Comparison of ENCODE assay signal across 9 cellular contexts in the genomic region with DNA sequence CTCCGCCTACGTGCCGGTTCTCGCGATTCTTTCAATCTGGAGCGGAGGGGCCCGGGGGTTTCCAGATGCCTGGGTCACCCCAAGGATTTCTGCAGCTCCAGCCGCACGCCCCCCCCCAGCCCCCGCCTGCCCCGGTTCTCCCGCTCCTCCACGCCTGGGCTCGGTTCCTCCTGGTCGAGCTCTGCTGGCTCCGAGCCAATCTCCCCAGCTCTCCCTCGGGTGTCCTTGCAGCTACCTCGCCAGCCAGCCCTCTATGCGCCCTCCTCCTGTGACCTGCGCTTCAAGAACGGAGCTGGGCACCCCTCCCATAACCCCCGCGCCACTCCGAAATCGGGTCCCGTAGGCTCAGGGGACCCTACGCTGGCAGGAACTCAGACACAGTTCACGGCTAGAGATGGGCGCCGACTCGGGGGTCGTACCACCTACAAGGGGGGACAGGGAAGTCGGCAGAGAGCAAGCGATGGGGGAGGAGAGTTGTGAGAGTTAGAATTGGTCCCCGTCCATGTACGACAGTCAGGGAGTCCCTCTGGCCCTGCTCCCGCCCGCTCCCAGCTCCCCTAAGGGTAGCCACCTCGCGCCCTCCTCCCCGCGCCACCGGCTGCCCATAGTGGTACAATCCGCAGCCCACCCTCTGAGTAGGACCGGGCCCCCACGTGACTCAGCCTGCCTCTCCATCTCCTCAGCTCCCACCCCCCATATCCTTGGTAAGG. TPM values are rescaled to one million over a fixed set of nuclear protein-coding genes. Genes with fewer than 3 reads are reported as not detected.
DNase-seq lines count a peak whose midpoint lies in the region; ATAC-seq and TF ChIP-seq lines count a peak whose summit lies in the region.
"Had no signal": no experiment of that assay in that cellular context is flagged by ENCODE, and none has a peak within 500 bp of the region (broad histone marks: within the 10 kb centered on the region; RNA-seq: fewer than 3 reads in every experiment).

No MANE protein-coding gene starts in this region.

- DNase-seq in D341Med (ENCODE audit: low spot score), result peak; percentile 54
- peak; percentile 31 for DNase-seq in NAMALWA (ENCODE audit: low spot score)
- DNase-seq in activated CD8-positive, alpha-beta T cell treated with anti-CD3 and anti-CD28 coated beads for 36 hours, result peak; percentile 78
- no peak for DNase-seq in fibroblast of mammary gland (ENCODE audit: low read depth)
- DNase-seq in osteoblast (ENCODE audit: insufficient read length, low spot score, missing footprints), result peak; percentile 86
- no peak for DNase-seq in AG08395 (ENCODE audit: low spot score)

- no peaks in the 10 kb centered on the region for H3K9me3 ChIP-seq in osteoblast (ENCODE audit: low read depth, low read length)

- H3K4me1 Mint-ChIP-seq in activated CD8-positive, alpha-beta T cell treated with anti-CD3 and anti-CD28 coated beads for 36 hours (ENCODE audit: low read depth), result peaks cover 31% of the 10 kb centered on the region

- CTCF ChIA-PET in activated CD8-positive, alpha-beta T cell treated with anti-CD3 and anti-CD28 coated beads for 36 hours (lab: Charles Lee), result interaction anchor here (0.7 to 2.0 kb wide), 8 partner anchors 13 to 116 kb away, joined by 3 to 12 read pairs (median 4); no protein-coding TSS in a partner anchor

- peaks cover 40% of the 10 kb centered on the region for H3K27me3 ChIP-seq in osteoblast (ENCODE audit: insufficient read depth, low read length)

- no peaks in the 10 kb centered on the region for H3K79me2 ChIP-seq in osteoblast (ENCODE audit: insufficient read depth, low read length)

- no peaks in the 10 kb centered on the region for H4K20me1 ChIP-seq in osteoblast (ENCODE audit: insufficient read depth, low read length)

- H3K9me3 Mint-ChIP-seq in activated CD8-positive, alpha-beta T cell treated with anti-CD3 and anti-CD28 coated beads for 36 hours, result no peaks in the 10 kb centered on the region

- TF ChIP-seq CTCF in activated CD8-positive, alpha-beta T cell treated with anti-CD3 and anti-CD28 coated beads for 36 hours (IDR thresholded peaks at IDR 0.05), result no peak
- no peak for TF ChIP-seq CTCF in fibroblast of mammary gland (conservative IDR thresholded peaks at IDR 0.05; ENCODE audit: control insufficient read depth, insufficient read depth, low read depth, low read length)
- no peak for TF ChIP-seq CTCF in osteoblast (IDR thresholded peaks at IDR 0.05; ENCODE audit: extremely low read depth, low read depth, low read length)

- peak overlapping the region; percentile 94 for H3K4me3 Mint-ChIP-seq in activated CD8-positive, alpha-beta T cell treated with anti-CD3 and anti-CD28 coated beads for 36 hours

- H3K4me3 ChIP-seq in fibroblast of mammary gland (ENCODE audit: control insufficient read depth, low read depth, low read length) (peak overlapping the region; percentile 13), osteoblast (ENCODE audit: insufficient read depth, low read length) (peak overlapping the region; percentile 58)

- peak overlapping the region; percentile 41 for H2AFZ ChIP-seq in osteoblast (ENCODE audit: low read length)

- H3K36me3 ChIP-seq in osteoblast (ENCODE audit: insufficient read depth, low read length), result no peaks in the 10 kb centered on the region

- no peak for ATAC-seq in activated CD8-positive, alpha-beta T cell treated with anti-CD3 and anti-CD28 coated beads for 36 hours
- ATAC-seq in HG03196 (IDR thresholded peaks at IDR 0.05; ENCODE audit: unreplicated experiment) (no peak), GM18867 (IDR thresholded peaks at IDR 0.05; ENCODE audit: unreplicated experiment) (no peak)

- H3K27me3 Mint-ChIP-seq in activated CD8-positive, alpha-beta T cell treated with anti-CD3 and anti-CD28 coated beads for 36 hours, result peaks cover 49% of the 10 kb centered on the region

- H3K4me2 ChIP-seq in osteoblast (ENCODE audit: insufficient read depth, low read length), result peak overlapping the region; percentile 77

- POLR2A ChIA-PET in activated CD8-positive, alpha-beta T cell treated with anti-CD3 and anti-CD28 coated beads for 36 hours (lab: Charles Lee), result interaction anchor here (0.6 to 8.8 kb wide), 7 partner anchors 13 to 247 kb away, joined by 3 to 83 read pairs (median 5); a partner anchor contains a TSS

- peak overlapping the region; percentile 70 for H3K27ac Mint-ChIP-seq in activated CD8-positive, alpha-beta T cell treated with anti-CD3 and anti-CD28 coated beads for 36 hours

- H3K27ac ChIP-seq in osteoblast (ENCODE audit: low read depth, low read length), result no peak overlapping the region

- peaks cover 35% of the 10 kb centered on the region for H3K4me1 ChIP-seq in osteoblast (ENCODE audit: insufficient read depth, low read length)

- peaks cover 21% of the 10 kb centered on the region for H3K36me3 Mint-ChIP-seq in activated CD8-positive, alpha-beta T cell treated with anti-CD3 and anti-CD28 coated beads for 36 hours (ENCODE audit: low read depth)

- intact Hi-C loops in activated CD8-positive, alpha-beta T cell treated with anti-CD3 and anti-CD28 coated beads for 36 hours (cut with micrococcal nuclease), result no loop called here

RNA-seq across cellular contexts. Expression of a gene that starts 1.0 kb away (rescaled TPM):
- total RNA-seq in activated CD8-positive, alpha-beta T cell treated with anti-CD3 and anti-CD28 coated beads for 36 hours, result 10 to 100 TPM; 16.5 to 16.6 TPM
- total RNA-seq in osteoblast, result 0.29 and 0.36 TPM in 2 replicates

RNA-seq across cellular contexts. Expression of a gene that starts 4.6 kb away (rescaled TPM):
- total RNA-seq in activated CD8-positive, alpha-beta T cell treated with anti-CD3 and anti-CD28 coated beads for 36 hours, result 10 to 100 TPM; 11.5 to 11.7 TPM
- 5.3 and 5.4 TPM in 2 replicates for total RNA-seq in osteoblast

RNA-seq across cellular contexts. Expression of a gene that starts 5.0 kb away (rescaled TPM):
- total RNA-seq in activated CD8-positive, alpha-beta T cell treated with anti-CD3 and anti-CD28 coated beads for 36 hours, result 10 to 100 TPM; 12.5 to 14.2 TPM
- 1.2 and 1.8 TPM in 2 replicates for total RNA-seq in osteoblast

RNA-seq across cellular contexts. Expression of a gene that starts 11.6 kb away (rescaled TPM):
- not detected for total RNA-seq in activated CD8-positive, alpha-beta T cell treated with anti-CD3 and anti-CD28 coated beads for 36 hours
- not detected in 2 replicates for total RNA-seq in osteoblast
- total RNA-seq: pulmonary artery endothelial cell had no signal

RNA-seq across cellular contexts. Expression of a gene that starts 14.9 kb away (rescaled TPM):
- not detected for total RNA-seq in activated CD8-positive, alpha-beta T cell treated with anti-CD3 and anti-CD28 coated beads for 36 hours
- total RNA-seq in osteoblast, result not detected in 2 replicates
- total RNA-seq: pulmonary artery endothelial cell had no signal

Comparison
In these comparisons a context has a peak if more than half of its experiments do, and no peak if none do; other contexts are left out.
1. DNase-seq: peak in D341Med (single experiment), NAMALWA (single experiment), activated CD8-positive, alpha-beta T cell treated with anti-CD3 and anti-CD28 coated beads for 36 hours (single experiment) and osteoblast (single experiment); none in fibroblast of mammary gland (single experiment) and AG08395 (single experiment).
2. RNA of a gene that starts 1.0 kb away (total RNA-seq): 16.5 to 16.6 TPM in activated CD8-positive, alpha-beta T cell treated with anti-CD3 and anti-CD28 coated beads for 36 hours; 0.29 to 0.36 TPM in osteoblast; every median in the first group is over 10 times any median in the second.